ENCODE assay signal across 21 cellular contexts in the genomic region with DNA sequence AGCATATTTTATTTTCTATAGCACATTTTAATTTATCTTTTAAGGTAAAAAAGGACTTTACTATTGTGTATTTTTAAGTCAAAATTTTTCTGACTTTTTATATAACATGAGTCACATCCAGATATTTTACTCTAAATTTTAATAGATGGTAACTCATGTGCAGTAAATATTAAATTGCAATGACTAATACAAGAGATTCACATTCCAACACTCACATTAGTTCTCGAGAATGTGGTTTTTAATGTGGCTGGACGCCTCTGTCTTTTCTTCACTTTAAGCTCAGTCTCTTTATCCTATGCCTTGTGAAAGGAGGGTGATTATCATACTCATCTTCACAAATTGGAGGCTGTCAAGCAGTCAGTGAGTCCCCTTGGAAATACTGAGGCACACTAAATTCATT.
DNase-seq lines count a peak whose midpoint lies in the region; ATAC-seq and TF ChIP-seq lines count a peak whose summit lies in the region.
"Had no signal": no experiment of that assay in that cellular context is flagged by ENCODE, and none has a peak within 500 bp of the region (broad histone marks: within the 10 kb centered on the region; RNA-seq: fewer than 3 reads in every experiment).

No MANE protein-coding gene starts in this region.

- H3K79me2 ChIP-seq in PC-3 (ENCODE audit: low read length) (no peaks in the 10 kb centered on the region), osteoblast (ENCODE audit: insufficient read depth, low read length) (no peaks in the 10 kb centered on the region)

- H3K27me3 ChIP-seq in PC-3 (ENCODE audit: low read length) = peaks cover 30% of the 10 kb centered on the region; the same call in 1 of the 2 replicates
- no peaks in the 10 kb centered on the region for H3K27me3 ChIP-seq in osteoblast (ENCODE audit: insufficient read depth, low read length)
- H3K27me3 ChIP-seq in Peyer's patch = no peaks in the 10 kb centered on the region
- H3K27me3 ChIP-seq: BE2C had no signal

- H3K9me3 ChIP-seq in PC-3 (ENCODE audit: low read length) (no peaks in the 10 kb centered on the region), osteoblast (ENCODE audit: low read depth, low read length) (no peaks in the 10 kb centered on the region), Peyer's patch (no peaks in the 10 kb centered on the region)
- H3K9me3 ChIP-seq: BE2C had no signal

- ATAC-seq in PC-3 (no peak), HG02852 (IDR thresholded peaks at IDR 0.05; ENCODE audit: unreplicated experiment) (no peak)
- ATAC-seq: SK-N-SH treated with all-trans-retinoic acid at 6 μM for 48 hours had no signal

- BruUV-seq in PC-3 (replicated peaks; lab: Mats Ljungman, UMichigan) = no TSS peak

- intact Hi-C loops in PC-3 (cut with micrococcal nuclease) = no loop called here

- TF ChIP-seq CTCF in AG09309 (IDR thresholded peaks at IDR 0.05; ENCODE audit: control insufficient read depth, insufficient read depth, low read depth, low read length, missing control alignments) = no peak
- TF ChIP-seq CTCF in PC-3 (conservative IDR thresholded peaks at IDR 0.05; ENCODE audit: low read depth, low read length) = no peak
- no peak for TF ChIP-seq CTCF in osteoblast (IDR thresholded peaks at IDR 0.05; ENCODE audit: extremely low read depth, low read depth, low read length)
- no peak for TF ChIP-seq CTCF in Peyer's patch (IDR thresholded peaks at IDR 0.05)

- H3K9ac ChIP-seq in PC-3 (ENCODE audit: low read length) = no peak overlapping the region

- no peak overlapping the region for H3K4me3 ChIP-seq in AG09309 (ENCODE audit: control insufficient read depth, low read depth, low read length)
- no peak overlapping the region for H3K4me3 ChIP-seq in PC-3 (ENCODE audit: low read length)
- H3K4me3 ChIP-seq in osteoblast (ENCODE audit: insufficient read depth, low read length) = no peak overlapping the region
- H3K4me3 ChIP-seq in Peyer's patch = no peak overlapping the region

- CTCF ChIA-PET in PC-3 (lab: Charles Lee) = no interaction called here

- H4K20me1 ChIP-seq in PC-3 (ENCODE audit: low read length) (no peaks in the 10 kb centered on the region), osteoblast (ENCODE audit: insufficient read depth, low read length) (no peaks in the 10 kb centered on the region)

- POLR2A ChIA-PET in PC-3 (lab: Charles Lee; ENCODE audit: unreplicated experiment) = no interaction called here

- peak; percentile 57 for DNase-seq in AG09309 (ENCODE audit: low read depth)
- peak; percentile 4 for DNase-seq in GM04503 (ENCODE audit: low read depth)
- peak; percentile 21 for DNase-seq in PC-3
- DNase-seq in osteoblast (ENCODE audit: insufficient read length, low spot score, missing footprints) = peak; percentile 62
- DNase-seq in OCI-M1 (lab: John Stamatoyannopoulos, UW) = no peak
- DNase-seq in Peyer's patch = no peak
- no peak for DNase-seq in NCI-H2029 (lab: John Stamatoyannopoulos, UW)
- DNase-seq: BE2C; Calu3; CD4-positive, alpha-beta memory T cell; DMS79; GDM1; H7; NCI-H1436; NCI-H2081; NCI-H510A; NCI-H82; SHP77; T-helper 1 cell had no signal

- no peak for TF ChIP-seq POLR2A in Peyer's patch (IDR thresholded peaks at IDR 0.05)

- H3K9me2 ChIP-seq in PC-3 (replicated peaks; ENCODE audit: low read length) = no peaks in the 10 kb centered on the region

- H3K27ac ChIP-seq in PC-3 (ENCODE audit: low read length) = no peak overlapping the region
- no peak overlapping the region for H3K27ac ChIP-seq in osteoblast (ENCODE audit: low read depth, low read length)
- no peak overlapping the region for H3K27ac ChIP-seq in Peyer's patch

- no peaks in the 10 kb centered on the region for H3F3A ChIP-seq in PC-3 (ENCODE audit: low read length, unreplicated experiment)

- no peaks in the 10 kb centered on the region for H3K4me1 ChIP-seq in PC-3 (ENCODE audit: insufficient read depth, low read length)
- peaks cover 9% of the 10 kb centered on the region for H3K4me1 ChIP-seq in osteoblast (ENCODE audit: insufficient read depth, low read length)
- H3K4me1 ChIP-seq in Peyer's patch = no peaks in the 10 kb centered on the region
- H3K4me1 ChIP-seq: BE2C had no signal

- no peak overlapping the region for H3K4me2 ChIP-seq in PC-3 (ENCODE audit: low read length)
- no peak overlapping the region for H3K4me2 ChIP-seq in osteoblast (ENCODE audit: insufficient read depth, low read length)

- H2AFZ ChIP-seq in PC-3 (ENCODE audit: low read length) = no peak overlapping the region
- no peak overlapping the region for H2AFZ ChIP-seq in osteoblast (ENCODE audit: low read length)

- H3K36me3 ChIP-seq in PC-3 (ENCODE audit: low read depth, low read length) (no peaks in the 10 kb centered on the region), osteoblast (ENCODE audit: insufficient read depth, low read length) (no peaks in the 10 kb centered on the region), Peyer's patch (no peaks in the 10 kb centered on the region)
- H3K36me3 ChIP-seq: BE2C had no signal

Comparison
In these comparisons a context has a peak if more than half of its experiments do, and no peak if none do; other contexts are left out.
1. DNase-seq: peak in AG09309 (single experiment), GM04503 (single experiment), PC-3 (single experiment) and osteoblast (single experiment); none in OCI-M1 (single experiment), Peyer's patch (0 of 3) and NCI-H2029 (single experiment).